In genomic region chr7:134062460-134062859, GRCh38 we compare ENCODE assay signal across 21 cellular contexts.
DNase-seq lines count a peak whose midpoint lies in the region; ATAC-seq, FAIRE-seq and TF ChIP-seq lines count a peak whose summit lies in the region.
"Had no signal": no experiment of that assay in that cellular context is flagged by ENCODE, and none has a peak within 500 bp of the region (broad histone marks: within the 10 kb centered on the region; RNA-seq: fewer than 3 reads in every experiment).

No MANE protein-coding gene starts in this region.

- no peak overlapping the region for H3K27ac ChIP-seq in A549
- H3K27ac ChIP-seq in adrenal gland, result no peak overlapping the region
- H3K27ac ChIP-seq: C4-2B, GM23248, HL-60 had no signal

- no peaks in the 10 kb centered on the region for H3K27me3 ChIP-seq in adrenal gland

- no peaks in the 10 kb centered on the region for H3K4me1 ChIP-seq in A549
- H3K4me1 ChIP-seq in adrenal gland (replicated peaks in 1 of 2), result peaks cover 0 to 10% of the 10 kb centered on the region in 2 donors
- H3K4me1 ChIP-seq: Caco-2 had no signal

- H3K4me1 Mint-ChIP-seq in osteocyte (ENCODE audit: unreplicated experiment), result no peaks in the 10 kb centered on the region
- H3K4me1 Mint-ChIP-seq in activated CD4-positive, alpha-beta memory T cell treated with anti-CD3 and anti-CD28 coated beads for 36 hours (ENCODE audit: low read depth), result no peaks in the 10 kb centered on the region

- DNase-seq in A549 (ENCODE audit: low read depth in 1 of 2, low spot score in 1 of 2), result no peak
- peak; percentile 32 to 80 (median 56) for DNase-seq in adrenal gland
- DNase-seq in left cardiac atrium, result no peak
- peak; percentile 19 for DNase-seq in osteocyte (ENCODE audit: extremely low spot score, unreplicated experiment)
- DNase-seq in activated CD4-positive, CD25-positive, alpha-beta regulatory T cell (lab: John Stamatoyannopoulos, UW), result no peak
- no peak for DNase-seq in SW480 (ENCODE audit: low spot score)
- DNase-seq in activated CD4-positive, alpha-beta memory T cell treated with anti-CD3 and anti-CD28 coated beads for 36 hours, result no peak
- no peak for DNase-seq in stimulated activated CD8-positive, alpha-beta memory T cell treated with anti-CD3 and anti-CD28 coated beads, Interleukin-4, amount 100 ng/mL, for 48 hours
- DNase-seq: AML-193; Caco-2; CD4-positive, alpha-beta T cell; DMS79; GDM1; GM23248 had no signal

- TF ChIP-seq POLR2A in A549 (IDR thresholded peaks at IDR 0.05; ENCODE audit: low read length) (no peak), adrenal gland (IDR thresholded peaks at IDR 0.05) (no peak)

- intact Hi-C loops in adrenal gland (cut with DNase I) (no loop called here), left cardiac atrium (cut with DNase I) (no loop called here)
- intact Hi-C loops in activated CD4-positive, alpha-beta memory T cell treated with anti-CD3 and anti-CD28 coated beads for 36 hours (cut with micrococcal nuclease), result no loop called here

- H3K4me3 ChIP-seq in A549, result no peak overlapping the region
- no peak overlapping the region for H3K4me3 ChIP-seq in adrenal gland
- H3K4me3 ChIP-seq: GM23248, HAP-1 had no signal

- POLR2A ChIA-PET in A549 (lab: Yijun Ruan, JAX), result no interaction called here
- POLR2A ChIA-PET in activated CD4-positive, alpha-beta memory T cell treated with anti-CD3 and anti-CD28 coated beads for 36 hours (lab: Charles Lee), result no interaction called here

- 67% methylated on average over 4 of the region's 4 CpGs for WGBS in A549 (ENCODE audit: missing lambda C conversion rate)
- 42 to 56% (median 51%) methylated on average over 4 of the region's 4 CpGs for WGBS in adrenal gland, 4 donors

- peaks cover 5% of the 10 kb centered on the region for H3K36me3 Mint-ChIP-seq in osteocyte (ENCODE audit: unreplicated experiment)
- peaks cover 18% of the 10 kb centered on the region for H3K36me3 Mint-ChIP-seq in activated CD4-positive, alpha-beta memory T cell treated with anti-CD3 and anti-CD28 coated beads for 36 hours

- TF ChIP-seq CTCF in A549 (IDR thresholded peaks at IDR 0.05) (no peak), adrenal gland (IDR thresholded peaks at IDR 0.05) (no peak), osteocyte (IDR thresholded peaks at IDR 0.05) (no peak)

- no peak overlapping the region for H3K4me2 ChIP-seq in A549

- H3K9me3 ChIP-seq in A549 (no peaks in the 10 kb centered on the region), adrenal gland (replicated peaks in 1 of 3) (no peaks in the 10 kb centered on the region)
- H3K9me3 ChIP-seq: Caco-2, HAP-1 had no signal

- no peak overlapping the region for H3K27ac Mint-ChIP-seq in osteocyte (ENCODE audit: unreplicated experiment)
- no peak overlapping the region for H3K27ac Mint-ChIP-seq in activated CD4-positive, alpha-beta memory T cell treated with anti-CD3 and anti-CD28 coated beads for 36 hours
- H3K27ac Mint-ChIP-seq: CD4-positive, alpha-beta T cell had no signal

- CTCF ChIA-PET in A549 (lab: Yijun Ruan, JAX), result interaction anchor here (1.4 kb wide), 1 partner anchor 46 kb away, joined by 3 read pairs; no protein-coding TSS in a partner anchor
- CTCF ChIA-PET in activated CD4-positive, alpha-beta memory T cell treated with anti-CD3 and anti-CD28 coated beads for 36 hours (lab: Charles Lee), result no interaction called here

- peak; percentile 36 for FAIRE-seq in A549 (lab: Jason Lieb, UNC)
- FAIRE-seq: A204.1, D721Med, GM12892, GM18507 had no signal

- TF ChIP-seq RAD21 in A549 (conservative IDR thresholded peaks at IDR 0.05 in 1 of 2, IDR thresholded peaks at IDR 0.05 in 1 of 2), result no peak

- H3K9me3 Mint-ChIP-seq in osteocyte (ENCODE audit: unreplicated experiment), result no peaks in the 10 kb centered on the region
- no peaks in the 10 kb centered on the region for H3K9me3 Mint-ChIP-seq in activated CD4-positive, alpha-beta memory T cell treated with anti-CD3 and anti-CD28 coated beads for 36 hours
- H3K9me3 Mint-ChIP-seq: CD4-positive, alpha-beta T cell had no signal

- no peak overlapping the region for H3K4me3 Mint-ChIP-seq in osteocyte (ENCODE audit: unreplicated experiment)
- H3K4me3 Mint-ChIP-seq in activated CD4-positive, alpha-beta memory T cell treated with anti-CD3 and anti-CD28 coated beads for 36 hours, result no peak overlapping the region
- H3K4me3 Mint-ChIP-seq: CD4-positive, alpha-beta T cell had no signal

- ATAC-seq in A549 (no peak), left cardiac atrium (peak; percentile 92 to 95)

- no peak for TF ChIP-seq EP300 in A549 (IDR thresholded peaks at IDR 0.05)

- no peaks in the 10 kb centered on the region for H3K27me3 Mint-ChIP-seq in osteocyte (ENCODE audit: unreplicated experiment)
- no peaks in the 10 kb centered on the region for H3K27me3 Mint-ChIP-seq in activated CD4-positive, alpha-beta memory T cell treated with anti-CD3 and anti-CD28 coated beads for 36 hours
- H3K27me3 Mint-ChIP-seq: CD4-positive, alpha-beta T cell had no signal

- H3K36me3 ChIP-seq in adrenal gland (replicated peaks in 1 of 2), result no peaks in the 10 kb centered on the region
- H3K36me3 ChIP-seq: HAP-1 had no signal

TF ChIP-seq in A549, 52 proteins besides CTCF, POLR2A, EP300 and RAD21:
- TF ChIP-seq CEBPB (IDR thresholded peaks at IDR 0.05) (no peak), EHF (CRISPR knock-in tag; IDR thresholded peaks at IDR 0.05) (no peak), NFE2L2 (conservative IDR thresholded peaks at IDR 0.05; ENCODE audit: low read length) (no peak), CHD4 (IDR thresholded peaks at IDR 0.05; ENCODE audit: borderline replicate concordance) (no peak), ZSCAN20 (CRISPR knock-in tag; IDR thresholded peaks at IDR 0.05) (no peak), SMC3 (IDR thresholded peaks at IDR 0.05) (no peak), RFX5 (IDR thresholded peaks at IDR 0.05) (no peak)

Comparison
In these comparisons a context has a peak if more than half of its experiments do, and no peak if none do; other contexts are left out.
1. ATAC-seq: peak in left cardiac atrium (2 of 2); none in A549 (0 of 2).
2. DNase-seq: peak in adrenal gland (7 of 7) and osteocyte (single experiment); none in A549 (0 of 2), left cardiac atrium (single experiment), activated CD4-positive, CD25-positive, alpha-beta regulatory T cell (0 of 4), SW480 (single experiment), activated CD4-positive, alpha-beta memory T cell treated with anti-CD3 and anti-CD28 coated beads for 36 hours (single experiment) and stimulated activated CD8-positive, alpha-beta memory T cell treated with anti-CD3 and anti-CD28 coated beads, Interleukin-4, amount 100 ng/mL, for 48 hours (single experiment).